In the genomic region with DNA sequence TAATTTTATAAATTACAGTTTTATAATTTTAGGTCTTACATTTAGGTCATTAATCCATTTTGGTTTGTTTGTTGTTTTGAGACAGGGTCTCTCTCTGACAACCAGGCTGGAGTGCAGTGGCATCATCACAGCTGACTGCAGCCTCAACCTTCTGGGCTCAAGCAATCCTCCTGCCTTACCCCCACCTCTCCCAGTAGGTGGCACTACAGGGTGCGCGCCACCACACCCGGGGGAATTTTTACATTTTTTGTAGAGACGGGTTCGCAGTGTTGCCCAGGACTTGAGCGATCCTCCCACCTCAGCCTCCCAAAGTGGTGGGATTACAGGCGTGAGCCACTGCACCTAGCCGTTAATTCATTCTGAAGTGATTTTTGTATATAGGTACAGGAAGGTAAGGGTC, we compare ENCODE assay signal across 7 cellular contexts.
DNase-seq lines count a peak whose midpoint lies in the region; ATAC-seq and TF ChIP-seq lines count a peak whose summit lies in the region.
"Not testable (repeated sequence)": the region's sequence is repeated elsewhere in the genome, so short reads cannot be mapped to it uniquely, and the experiment has no call there.

No MANE protein-coding gene starts in this region.

- not testable (repeated sequence) for DNase-seq in activated B cell treated with CpG ODN at 0.5 μM for 24 hours; effector memory CD8-positive, alpha-beta T cell; natural killer cell treated with Interleukin-12 subunit alpha and Interleukin-12 subunit beta and Interleukin-15 and Interleukin-18, amount 100 ng/mL, for 72 hours (ENCODE audit: low spot score)

- CTCF ChIA-PET in activated B cell treated with CpG ODN at 0.5 μM for 24 hours (lab: Charles Lee), result not testable (repeated sequence)

- H3K27ac Mint-ChIP-seq in activated B cell treated with CpG ODN at 0.5 μM for 24 hours; effector memory CD8-positive, alpha-beta T cell; natural killer cell treated with Interleukin-12 subunit alpha and Interleukin-12 subunit beta and Interleukin-15 and Interleukin-18, amount 100 ng/mL, for 72 hours: not testable (repeated sequence)

- POLR2A ChIA-PET in activated B cell treated with CpG ODN at 0.5 μM for 24 hours (lab: Charles Lee), result not testable (repeated sequence)

- not testable (repeated sequence) for H3K4me3 Mint-ChIP-seq in activated B cell treated with CpG ODN at 0.5 μM for 24 hours; effector memory CD8-positive, alpha-beta T cell; natural killer cell treated with Interleukin-12 subunit alpha and Interleukin-12 subunit beta and Interleukin-15 and Interleukin-18, amount 100 ng/mL, for 72 hours

- not testable (repeated sequence) for H3K36me3 Mint-ChIP-seq in activated B cell treated with CpG ODN at 0.5 μM for 24 hours (ENCODE audit: low read depth); effector memory CD8-positive, alpha-beta T cell (ENCODE audit: insufficient read depth); natural killer cell treated with Interleukin-12 subunit alpha and Interleukin-12 subunit beta and Interleukin-15 and Interleukin-18, amount 100 ng/mL, for 72 hours

- TF ChIP-seq CTCF in activated B cell treated with CpG ODN at 0.5 μM for 24 hours (IDR thresholded peaks at IDR 0.05), result not testable (repeated sequence)

- intact Hi-C loops in activated B cell treated with CpG ODN at 0.5 μM for 24 hours (cut with micrococcal nuclease), result not testable (repeated sequence)

- not testable (repeated sequence) for H3K27me3 Mint-ChIP-seq in activated B cell treated with CpG ODN at 0.5 μM for 24 hours; effector memory CD8-positive, alpha-beta T cell; natural killer cell treated with Interleukin-12 subunit alpha and Interleukin-12 subunit beta and Interleukin-15 and Interleukin-18, amount 100 ng/mL, for 72 hours

- H3K4me1 Mint-ChIP-seq in activated B cell treated with CpG ODN at 0.5 μM for 24 hours; effector memory CD8-positive, alpha-beta T cell (ENCODE audit: low read depth in 2 of 2); natural killer cell treated with Interleukin-12 subunit alpha and Interleukin-12 subunit beta and Interleukin-15 and Interleukin-18, amount 100 ng/mL, for 72 hours (ENCODE audit: low read depth in 2 of 2): not testable (repeated sequence)

- ATAC-seq in GM18517 (IDR thresholded peaks at IDR 0.05; ENCODE audit: unreplicated experiment), result peak; percentile 41
- peak; percentile 56 for ATAC-seq in GM21576 (IDR thresholded peaks at IDR 0.05; ENCODE audit: unreplicated experiment)
- ATAC-seq in HG02884 (IDR thresholded peaks at IDR 0.05; ENCODE audit: unreplicated experiment), result peak; percentile 56
- ATAC-seq in HG03520 (IDR thresholded peaks at IDR 0.05; ENCODE audit: unreplicated experiment), result peak; percentile 56
- peak; percentile 60 for ATAC-seq in activated B cell treated with CpG ODN at 0.5 μM for 24 hours (ENCODE audit: low read depth)
- peak; percentile 42 for ATAC-seq in effector memory CD8-positive, alpha-beta T cell (replicated peaks)
- peak; percentile 24 to 33 for ATAC-seq in natural killer cell treated with Interleukin-12 subunit alpha and Interleukin-12 subunit beta and Interleukin-15 and Interleukin-18, amount 100 ng/mL, for 72 hours

- not testable (repeated sequence) for H3K9me3 Mint-ChIP-seq in activated B cell treated with CpG ODN at 0.5 μM for 24 hours; effector memory CD8-positive, alpha-beta T cell; natural killer cell treated with Interleukin-12 subunit alpha and Interleukin-12 subunit beta and Interleukin-15 and Interleukin-18, amount 100 ng/mL, for 72 hours
